In the genomic region with DNA sequence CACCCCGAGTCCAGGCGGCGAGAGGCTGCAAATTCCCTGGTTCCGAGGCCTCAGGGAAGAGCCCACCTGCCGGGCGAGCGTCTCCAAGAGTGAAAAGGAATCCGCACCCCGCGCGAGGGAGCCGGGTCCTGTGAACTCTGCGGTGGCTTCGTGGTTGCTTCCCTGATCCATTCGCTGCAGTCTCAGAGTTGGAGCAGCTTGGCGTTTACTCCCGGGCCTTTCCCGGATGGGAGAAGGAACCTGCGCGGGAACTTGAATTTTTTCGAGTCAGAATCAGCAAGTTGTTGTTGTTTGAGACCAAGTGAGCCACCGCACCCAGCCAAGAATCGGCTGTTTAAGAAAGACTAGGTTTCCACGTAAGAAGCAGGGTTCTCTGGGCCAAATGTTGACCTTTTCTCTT, we compare ENCODE assay signal across 1 cellular context.
TF ChIP-seq lines count a peak whose summit lies in the region.

No MANE protein-coding gene starts in this region.

TF ChIP-seq in IMR-90, 13 proteins besides CTCF, POLR2A, EP300 and RAD21:
- TF ChIP-seq USF2 (IDR thresholded peaks at IDR 0.05; ENCODE audit: low read depth, low read length) (no peak), CHD1 (IDR thresholded peaks at IDR 0.05; ENCODE audit: low read depth, low read length) (no peak), MXI1 (IDR thresholded peaks at IDR 0.05; ENCODE audit: borderline replicate concordance, low read depth, low read length) (no peak), MAZ (IDR thresholded peaks at IDR 0.05; ENCODE audit: borderline replicate concordance, low read depth, low read length) (no peak), RFX5 (IDR thresholded peaks at IDR 0.05; ENCODE audit: low read depth, low read length) (no peak), MAFK (IDR thresholded peaks at IDR 0.05; ENCODE audit: low read depth, low read length) (no peak), NFE2L2 (IDR thresholded peaks at IDR 0.05; ENCODE audit: low read depth, low read length) (no peak), RCOR1 (IDR thresholded peaks at IDR 0.05; ENCODE audit: insufficient replicate concordance, low read length) (no peak), FOS (IDR thresholded peaks at IDR 0.05; ENCODE audit: low read depth, low read length) (no peak), BHLHE40 (IDR thresholded peaks at IDR 0.05; ENCODE audit: low read depth, low read length) (no peak)
- TF ChIP-seq, protein P1, sequence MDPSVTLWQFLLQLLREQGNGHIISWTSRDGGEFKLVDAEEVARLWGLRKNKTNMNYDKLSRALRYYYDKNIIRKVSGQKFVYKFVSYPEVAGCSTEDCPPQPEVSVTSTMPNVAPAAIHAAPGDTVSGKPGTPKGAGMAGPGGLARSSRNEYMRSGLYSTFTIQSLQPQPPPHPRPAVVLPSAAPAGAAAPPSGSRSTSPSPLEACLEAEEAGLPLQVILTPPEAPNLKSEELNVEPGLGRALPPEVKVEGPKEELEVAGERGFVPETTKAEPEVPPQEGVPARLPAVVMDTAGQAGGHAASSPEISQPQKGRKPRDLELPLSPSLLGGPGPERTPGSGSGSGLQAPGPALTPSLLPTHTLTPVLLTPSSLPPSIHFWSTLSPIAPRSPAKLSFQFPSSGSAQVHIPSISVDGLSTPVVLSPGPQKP (IDR thresholded peaks at IDR 0.05; ENCODE audit: borderline replicate concordance, low read depth, low read length): no peak
